14 cellular contexts compared by ENCODE assay signal in genomic region chr6:112439416-112439815, GRCh38.
DNase-seq lines count a peak whose midpoint lies in the region; ATAC-seq, FAIRE-seq and TF ChIP-seq lines count a peak whose summit lies in the region.
"Had no signal": no experiment of that assay in that cellular context is flagged by ENCODE, and none has a peak within 500 bp of the region (broad histone marks: within the 10 kb centered on the region; RNA-seq: fewer than 3 reads in every experiment).

No MANE protein-coding gene starts in this region.

- H4K20me1 ChIP-seq in HepG2 (ENCODE audit: insufficient read depth, low read length) (no peaks in the 10 kb centered on the region), MM.1S (ENCODE audit: insufficient read depth, low read length) (no peaks in the 10 kb centered on the region)

- no peak for TF ChIP-seq RAD21 in HepG2 (CRISPR knock-in tag; IDR thresholded peaks at IDR 0.05)

- H3K4me1 Mint-ChIP-seq in osteocyte (ENCODE audit: unreplicated experiment) = peaks cover 45% of the 10 kb centered on the region
- H3K4me1 Mint-ChIP-seq: CD4-positive, alpha-beta memory T cell had no signal

- no peaks in the 10 kb centered on the region for H3K9me2 ChIP-seq in MM.1S (replicated peaks; ENCODE audit: insufficient read depth, low read length)

- DNase-seq in HepG2 (ENCODE audit: low spot score) (peak; percentile 23), right lobe of liver (no peak), choroid plexus epithelial cell (ENCODE audit: low read depth) (peak; percentile 51), osteocyte (ENCODE audit: extremely low spot score, unreplicated experiment) (no peak), DMS 273 treated with DMSO at 0.1 percent for 48 hours (lab: John Stamatoyannopoulos, UW) (no peak), MM.1S (no peak)
- DNase-seq: BE2C; CD4-positive, alpha-beta memory T cell; HCEC 1CT; HFFc6 had no signal

- H3K27me3 ChIP-seq in HepG2 (ENCODE audit: control insufficient read depth in 1 of 2, insufficient read depth in 2 of 2, low read length in 2 of 2) = no peaks in the 10 kb centered on the region
- no peaks in the 10 kb centered on the region for H3K27me3 ChIP-seq in right lobe of liver
- no peaks in the 10 kb centered on the region for H3K27me3 ChIP-seq in MM.1S (replicated peaks; ENCODE audit: insufficient read depth, low read length)
- H3K27me3 ChIP-seq: BE2C had no signal

- 7% methylated on average over 1 of the region's 1 CpG for WGBS in HepG2 (ENCODE audit: low lambda C conversion rate)
- 57% methylated on average over 1 of the region's 1 CpG for WGBS in right lobe of liver (ENCODE audit: insufficient coverage, low coverage, low lambda C conversion rate, missing lambda C conversion rate)

- H3K4me1 ChIP-seq in HepG2 (ENCODE audit: insufficient read depth, low read length) (peaks cover 15% of the 10 kb centered on the region), right lobe of liver (no peaks in the 10 kb centered on the region), MM.1S (ENCODE audit: low read length) (no peaks in the 10 kb centered on the region)
- H3K4me1 ChIP-seq: A549 had no signal

- H3K9me3 Mint-ChIP-seq in osteocyte (ENCODE audit: unreplicated experiment) = no peaks in the 10 kb centered on the region
- H3K9me3 Mint-ChIP-seq: CD4-positive, alpha-beta memory T cell; HFFc6 had no signal

- H3K4me2 ChIP-seq in HepG2 (ENCODE audit: low read depth, low read length) (0 out of 2 replicates have a peak overlapping the region, but pooled peaks have one; percentile 1), MM.1S (ENCODE audit: low read depth, low read length) (no peak overlapping the region)
- H3K4me2 ChIP-seq: A549 had no signal

- H3K27ac Mint-ChIP-seq in osteocyte (ENCODE audit: unreplicated experiment) = peak overlapping the region; percentile 46
- H3K27ac Mint-ChIP-seq: CD4-positive, alpha-beta memory T cell; HFFc6 had no signal

- H3K9me3 ChIP-seq in HepG2 (ENCODE audit: low read length) (no peaks in the 10 kb centered on the region), right lobe of liver (no peaks in the 10 kb centered on the region), MM.1S (replicated peaks; ENCODE audit: insufficient read depth, low read length) (no peaks in the 10 kb centered on the region)
- H3K9me3 ChIP-seq: A549, BE2C had no signal

- TF ChIP-seq EP300 in HepG2 (IDR thresholded peaks at IDR 0.05; ENCODE audit: low read depth in 2 of 2, low read length in 2 of 2) (no peak; a peak in 1 of 4 replicates), HepG2 (CRISPR knock-in tag; IDR thresholded peaks at IDR 0.05; ENCODE audit: borderline replicate concordance) (no peak)

- H2AFZ ChIP-seq in HepG2 (ENCODE audit: low read length) = no peak overlapping the region
- no peak overlapping the region for H2AFZ ChIP-seq in MM.1S (ENCODE audit: low read length)

- no TSS peak for BruUV-seq in HepG2 (replicated peaks; lab: Mats Ljungman, UMichigan)

- H3K36me3 ChIP-seq in HepG2 (replicated peaks in 1 of 2; ENCODE audit: control insufficient read depth in 1 of 2, insufficient read depth in 2 of 2, low read length in 2 of 2) (no peaks in the 10 kb centered on the region), right lobe of liver (no peaks in the 10 kb centered on the region), MM.1S (replicated peaks; ENCODE audit: insufficient read depth, low read length) (no peaks in the 10 kb centered on the region)
- H3K36me3 ChIP-seq: BE2C had no signal

- no peaks in the 10 kb centered on the region for H3K36me3 Mint-ChIP-seq in osteocyte (ENCODE audit: unreplicated experiment)
- H3K36me3 Mint-ChIP-seq: CD4-positive, alpha-beta memory T cell had no signal

- H3K4me3 ChIP-seq in HepG2 (replicated peaks in 1 of 3; ENCODE audit: insufficient read depth in 1 of 3, low read depth in 2 of 3, low read length in 3 of 3) = no peak overlapping the region
- no peak overlapping the region for H3K4me3 ChIP-seq in right lobe of liver
- no peak overlapping the region for H3K4me3 ChIP-seq in choroid plexus epithelial cell (ENCODE audit: low read depth, low read length)
- H3K4me3 ChIP-seq in MM.1S (ENCODE audit: low read length) = no peak overlapping the region
- H3K4me3 ChIP-seq: A549 had no signal

- no peak for FAIRE-seq in HepG2 (lab: Jason Lieb, UNC)
- FAIRE-seq: A549, D721Med had no signal

- no peaks in the 10 kb centered on the region for H3K27me3 Mint-ChIP-seq in osteocyte (ENCODE audit: unreplicated experiment)

- H3K79me2 ChIP-seq in HepG2 (ENCODE audit: insufficient read depth, low read length) = no peaks in the 10 kb centered on the region
- H3K79me2 ChIP-seq in MM.1S (ENCODE audit: low read length) = no peaks in the 10 kb centered on the region

- no peak for TF ChIP-seq POLR2A in HepG2 (IDR thresholded peaks at IDR 0.05; ENCODE audit: insufficient read depth in 1 of 2, low read depth in 2 of 2, low read length in 2 of 2)
- no peak for TF ChIP-seq POLR2A in right lobe of liver (IDR thresholded peaks at IDR 0.05)

- POLR2A ChIA-PET in HepG2 (lab: Yijun Ruan, JAX) = no interaction called here

- H3F3A ChIP-seq in MM.1S (ENCODE audit: insufficient read depth, low read length) = no peaks in the 10 kb centered on the region

- ATAC-seq in HepG2 (peak; percentile 22; the same call in 1 of the 3 replicates), right lobe of liver (no peak), GM18909 (IDR thresholded peaks at IDR 0.05; ENCODE audit: poor library complexity, unreplicated experiment) (no peak)
- ATAC-seq: A549 had no signal

- CTCF ChIA-PET in HepG2 (lab: Yijun Ruan, JAX; ENCODE audit: low intra/inter-chr PET ratio, low total read pairs) = no interaction called here

- H3K4me3 Mint-ChIP-seq in osteocyte (ENCODE audit: unreplicated experiment) = peak overlapping the region; percentile 41
- H3K4me3 Mint-ChIP-seq: CD4-positive, alpha-beta memory T cell; HFFc6 had no signal

- H3K27ac ChIP-seq in HepG2 (ENCODE audit: extremely low read length, insufficient read depth, low read length) (no peak overlapping the region), right lobe of liver (no peak overlapping the region), MM.1S (ENCODE audit: low read length) (no peak overlapping the region)
- H3K27ac ChIP-seq: A549, C4-2B had no signal

- in situ Hi-C loops in HepG2 (cut with HindIII; ENCODE audit: extremely low pct_ligation_motif_present, low pct_unique_long_range_greater_than_20kb) = no loop called here

- intact Hi-C loops in HepG2 (cut with micrococcal nuclease; ENCODE audit: unreplicated experiment) = no loop called here
- intact Hi-C loops in right lobe of liver (cut with DNase I) = no loop called here

- TF ChIP-seq CTCF in HepG2 (CRISPR knock-in tag; IDR thresholded peaks at IDR 0.05) (no peak), right lobe of liver (IDR thresholded peaks at IDR 0.05) (no peak), choroid plexus epithelial cell (conservative IDR thresholded peaks at IDR 0.05; ENCODE audit: low read depth, low read length) (no peak), osteocyte (IDR thresholded peaks at IDR 0.05) (no peak), MM.1S (IDR thresholded peaks at IDR 0.05; ENCODE audit: low read length) (no peak)

- no peak overlapping the region for H3K9ac ChIP-seq in HepG2 (ENCODE audit: insufficient read depth, low read depth, low read length)
- no peak overlapping the region for H3K9ac ChIP-seq in MM.1S (ENCODE audit: low read length)

TF ChIP-seq in HepG2, 621 proteins besides CTCF, POLR2A, EP300 and RAD21 (continues in another document):
- TF ChIP-seq ZNF451 (CRISPR knock-in tag; IDR thresholded peaks at IDR 0.05) (no peak), ZNF431 (CRISPR knock-in tag; IDR thresholded peaks at IDR 0.05; ENCODE audit: borderline replicate concordance, low read depth) (no peak), KDM5A (IDR thresholded peaks at IDR 0.05; ENCODE audit: borderline replicate concordance, low read length) (no peak), ELK4 (CRISPR knock-in tag; IDR thresholded peaks at IDR 0.05; ENCODE audit: borderline replicate concordance) (no peak), ZBTB42 (CRISPR knock-in tag; IDR thresholded peaks at IDR 0.05) (no peak; the same call in 1 of the 2 replicates), PLRG1 (conservative IDR thresholded peaks at IDR 0.05) (no peak), ZSCAN9 (CRISPR knock-in tag; IDR thresholded peaks at IDR 0.05; ENCODE audit: borderline replicate concordance) (no peak), ZNF230 (CRISPR knock-in tag; IDR thresholded peaks at IDR 0.05) (no peak)
- TF ChIP-seq, protein P1, sequence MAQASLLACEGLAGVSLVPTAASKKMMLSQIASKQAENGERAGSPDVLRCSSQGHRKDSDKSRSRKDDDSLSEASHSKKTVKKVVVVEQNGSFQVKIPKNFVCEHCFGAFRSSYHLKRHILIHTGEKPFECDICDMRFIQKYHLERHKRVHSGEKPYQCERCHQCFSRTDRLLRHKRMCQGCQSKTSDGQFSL (CRISPR knock-in tag; IDR thresholded peaks at IDR 0.05) = no peak
- TF ChIP-seq, protein P2, sequence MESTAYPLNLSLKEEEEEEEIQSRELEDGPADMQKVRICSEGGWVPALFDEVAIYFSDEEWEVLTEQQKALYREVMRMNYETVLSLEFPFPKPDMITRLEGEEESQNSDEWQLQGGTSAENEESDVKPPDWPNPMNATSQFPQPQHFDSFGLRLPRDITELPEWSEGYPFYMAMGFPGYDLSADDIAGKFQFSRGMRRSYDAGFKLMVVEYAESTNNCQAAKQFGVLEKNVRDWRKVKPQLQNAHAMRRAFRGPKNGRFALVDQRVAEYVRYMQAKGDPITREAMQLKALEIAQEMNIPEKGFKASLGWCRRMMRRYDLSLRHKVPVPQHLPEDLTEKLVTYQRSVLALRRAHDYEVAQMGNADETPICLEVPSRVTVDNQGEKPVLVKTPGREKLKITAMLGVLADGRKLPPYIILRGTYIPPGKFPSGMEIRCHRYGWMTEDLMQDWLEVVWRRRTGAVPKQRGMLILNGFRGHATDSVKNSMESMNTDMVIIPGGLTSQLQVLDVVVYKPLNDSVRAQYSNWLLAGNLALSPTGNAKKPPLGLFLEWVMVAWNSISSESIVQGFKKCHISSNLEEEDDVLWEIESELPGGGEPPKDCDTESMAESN (CRISPR knock-in tag; conservative IDR thresholded peaks at IDR 0.05) = no peak

Comparison
In these comparisons a context has a peak if more than half of its experiments do, and no peak if none do; other contexts are left out.
1. DNase-seq: peak in HepG2 (single experiment) and choroid plexus epithelial cell (single experiment); none in right lobe of liver (0 of 3), osteocyte (single experiment), DMS 273 treated with DMSO at 0.1 percent for 48 hours (single experiment) and MM.1S (single experiment).